8 cellular contexts compared by ENCODE assay signal in genomic region chr1:45512641-45513054, GRCh38. TPM values are rescaled to one million over a fixed set of nuclear protein-coding genes. Genes with fewer than 3 reads are reported as not detected.
DNase-seq lines count a peak whose midpoint lies in the region; ATAC-seq and TF ChIP-seq lines count a peak whose summit lies in the region.

No MANE protein-coding gene starts in this region.

- WGBS in prostate gland = 96% methylated on average over 1 of the region's 1 CpG

- no peaks in the 10 kb centered on the region for H3K4me1 ChIP-seq in prostate gland (replicated peaks)

- ATAC-seq in HG03469 (IDR thresholded peaks at IDR 0.05; ENCODE audit: unreplicated experiment) = no peak
- no peak for ATAC-seq in GM19452 (IDR thresholded peaks at IDR 0.05; ENCODE audit: unreplicated experiment)

- intact Hi-C loops in prostate gland (cut with DNase I) = loop anchor here (2.0 kb wide), 1 partner anchor 58 kb away; no protein-coding TSS in a partner anchor

- peak; percentile 24 to 71 (median 67) for TF ChIP-seq CTCF in prostate gland (IDR thresholded peaks at IDR 0.05)

- no peaks in the 10 kb centered on the region for H3K9me3 ChIP-seq in prostate gland

- H3K36me3 ChIP-seq in prostate gland = peaks cover 3 to 34% of the 10 kb centered on the region in 2 donors

- in situ Hi-C loops in KBM-7 (cut with MboI; ENCODE audit: low pct_unique_long_range_greater_than_20kb, low sequenced_read_pairs) = no loop called here

- H3K27me3 ChIP-seq in prostate gland (replicated peaks; ENCODE audit: insufficient read depth) = no peaks in the 10 kb centered on the region

- peak; percentile 75 for DNase-seq in DMS53 treated with DMSO at 0.1 percent for 48 hours (lab: John Stamatoyannopoulos, UW; ENCODE audit: unreplicated experiment)
- DNase-seq in KBM-7 = peak; percentile 74
- DNase-seq in SHP77 (lab: John Stamatoyannopoulos, UW) = peak; percentile 40 to 70
- DNase-seq in activated effector memory CD4-positive, alpha-beta T cell treated with anti-CD3 and anti-CD28 coated beads, Interleukin-2, amount 50 U/mL, for 16 hours = peak; percentile 82
- DNase-seq in globus pallidus (ENCODE audit: low spot score) = peak; percentile 68
- peak; percentile 67 for DNase-seq in prostate gland (ENCODE audit: low spot score)

- no peak overlapping the region for H3K4me3 ChIP-seq in prostate gland

- H3K27ac ChIP-seq in prostate gland = no peak overlapping the region

- no peak for TF ChIP-seq POLR2A in prostate gland (IDR thresholded peaks at IDR 0.05)

RNA-seq across cellular contexts. Expression of gene PRDX1, which starts 9.0 kb away (rescaled TPM):
- 100 to 1,000 TPM; 210 to 335 TPM for total RNA-seq in prostate gland

RNA-seq across cellular contexts. Expression of gene MMACHC, which starts 12.5 kb away (rescaled TPM):
- total RNA-seq in prostate gland = 1 to 10 TPM; 5.2 to 6.7 TPM

RNA-seq across cellular contexts. Expression of gene CCDC163, which starts 12.8 kb away (rescaled TPM):
- 1 to 10 TPM; 1.6 to 1.7 TPM for total RNA-seq in prostate gland

RNA-seq across cellular contexts. Expression of gene TESK2, which starts 21.7 kb away (rescaled TPM):
- 10 to 100 TPM; 21.4 to 26.4 TPM for total RNA-seq in prostate gland

RNA-seq across cellular contexts. Expression of gene AKR1A1, which starts 38.0 kb away (rescaled TPM):
- 100 to 1,000 TPM in 1 of 2 donors, 10 to 100 TPM in 1; 49.7 to 132 TPM for total RNA-seq in prostate gland
